Comparison of ENCODE assay signal across 1 cellular context in genomic region chr2:172655091-172655837, GRCh38.
TF ChIP-seq lines count a peak whose summit lies in the region.

No MANE protein-coding gene starts in this region.

TF ChIP-seq in IMR-90, 13 proteins besides CTCF, POLR2A, EP300 and RAD21 (continued from another document):
- no peak for TF ChIP-seq ELK1 (IDR thresholded peaks at IDR 0.05; ENCODE audit: borderline replicate concordance, low read depth, low read length)
- TF ChIP-seq USF2 (IDR thresholded peaks at IDR 0.05; ENCODE audit: low read depth, low read length) = peak; percentile 48; the same call in 1 of the 2 replicates
- peak; percentile 19; the same call in 1 of the 2 replicates for TF ChIP-seq CEBPB (IDR thresholded peaks at IDR 0.05; ENCODE audit: low read depth, low read length)
- peak; percentile 45; the same call in 1 of the 2 replicates for TF ChIP-seq FOS (IDR thresholded peaks at IDR 0.05; ENCODE audit: low read depth, low read length)
- peak; percentile 74 for TF ChIP-seq MAFK (IDR thresholded peaks at IDR 0.05; ENCODE audit: low read depth, low read length)
- peak; percentile 27; the same call in 1 of the 2 replicates for TF ChIP-seq BHLHE40 (IDR thresholded peaks at IDR 0.05; ENCODE audit: low read depth, low read length)
- peak; percentile 13; the same call in 1 of the 2 replicates for TF ChIP-seq NFE2L2 (IDR thresholded peaks at IDR 0.05; ENCODE audit: low read depth, low read length)
TF ChIP-seq in IMR-90: peak in this region for 6.
